ENCODE assay signal across 8 cellular contexts in genomic region chr17:15261063-15261817, GRCh38. TPM values are rescaled to one million over a fixed set of nuclear protein-coding genes. Genes with fewer than 3 reads are reported as not detected.
DNase-seq lines count a peak whose midpoint lies in the region; ATAC-seq and TF ChIP-seq lines count a peak whose summit lies in the region.

No MANE protein-coding gene starts in this region.

- H3K27me3 Mint-ChIP-seq in chondrocyte (ENCODE audit: low read depth), result no peaks in the 10 kb centered on the region
- H3K27me3 Mint-ChIP-seq in stimulated activated memory B cell treated with anti-CD40 and anti-IgM and Interleukin-4, amounts not matched to agents 10 μg/mL and 1 μg/mL and 100 μg/mL, for 72 hours, result peaks cover 75% of the 10 kb centered on the region

- H3K4me3 Mint-ChIP-seq in chondrocyte (ENCODE audit: unreplicated experiment), result peak overlapping the region; percentile 92
- H3K4me3 Mint-ChIP-seq in stimulated activated memory B cell treated with anti-CD40 and anti-IgM and Interleukin-4, amounts not matched to agents 10 μg/mL and 1 μg/mL and 100 μg/mL, for 72 hours, result peak overlapping the region; percentile 21

- H3K27ac Mint-ChIP-seq in chondrocyte (ENCODE audit: unreplicated experiment), result peak overlapping the region; percentile 98
- H3K27ac Mint-ChIP-seq in stimulated activated memory B cell treated with anti-CD40 and anti-IgM and Interleukin-4, amounts not matched to agents 10 μg/mL and 1 μg/mL and 100 μg/mL, for 72 hours, result no peak overlapping the region

- no peaks in the 10 kb centered on the region for H3K9me3 Mint-ChIP-seq in chondrocyte (ENCODE audit: low read depth)
- H3K9me3 Mint-ChIP-seq in stimulated activated memory B cell treated with anti-CD40 and anti-IgM and Interleukin-4, amounts not matched to agents 10 μg/mL and 1 μg/mL and 100 μg/mL, for 72 hours, result no peaks in the 10 kb centered on the region

- DNase-seq in EH (ENCODE audit: low read depth) (peak; percentile 70), NCI-H226 (peak; percentile 71), chondrocyte (ENCODE audit: low spot score) (no peak), kidney tubule cell (ENCODE audit: low spot score) (peak; percentile 61)
- no peak for DNase-seq in stimulated activated CD4-positive, alpha-beta T cell treated with anti-CD3 and anti-CD28 coated beads, Interleukin-1b, Interleukin-23, amount 100 ng/mL, for 48 hours

- peaks cover 14% of the 10 kb centered on the region for H3K36me3 Mint-ChIP-seq in chondrocyte (ENCODE audit: low read depth)
- no peaks in the 10 kb centered on the region for H3K36me3 Mint-ChIP-seq in stimulated activated memory B cell treated with anti-CD40 and anti-IgM and Interleukin-4, amounts not matched to agents 10 μg/mL and 1 μg/mL and 100 μg/mL, for 72 hours

- H3K4me1 Mint-ChIP-seq in chondrocyte (ENCODE audit: low read depth), result peaks cover 45% of the 10 kb centered on the region
- H3K4me1 Mint-ChIP-seq in stimulated activated memory B cell treated with anti-CD40 and anti-IgM and Interleukin-4, amounts not matched to agents 10 μg/mL and 1 μg/mL and 100 μg/mL, for 72 hours, result peaks cover 28% of the 10 kb centered on the region

- ATAC-seq in stimulated activated memory B cell treated with anti-CD40 and anti-IgM and Interleukin-4, amounts not matched to agents 10 μg/mL and 1 μg/mL and 100 μg/mL, for 72 hours, result peak; percentile 37
- ATAC-seq in GM18517 (IDR thresholded peaks at IDR 0.05; ENCODE audit: unreplicated experiment) (no peak), HG03196 (IDR thresholded peaks at IDR 0.05; ENCODE audit: unreplicated experiment) (no peak)

- TF ChIP-seq CTCF in chondrocyte (IDR thresholded peaks at IDR 0.05), result peak; percentile 64

RNA-seq across cellular contexts. Expression of gene PMP22, which starts 3.9 kb away (rescaled TPM):
- 98.3 to 152 TPM (median 147 TPM) in 3 replicates for total RNA-seq in chondrocyte

Comparison
In these comparisons a context has a peak if more than half of its experiments do, and no peak if none do; other contexts are left out.
1. DNase-seq: peak in EH (single experiment), NCI-H226 (single experiment) and kidney tubule cell (single experiment); none in chondrocyte (single experiment) and stimulated activated CD4-positive, alpha-beta T cell treated with anti-CD3 and anti-CD28 coated beads, Interleukin-1b, Interleukin-23, amount 100 ng/mL, for 48 hours (single experiment).